1 cellular context compared by ENCODE assay signal in the genomic region with DNA sequence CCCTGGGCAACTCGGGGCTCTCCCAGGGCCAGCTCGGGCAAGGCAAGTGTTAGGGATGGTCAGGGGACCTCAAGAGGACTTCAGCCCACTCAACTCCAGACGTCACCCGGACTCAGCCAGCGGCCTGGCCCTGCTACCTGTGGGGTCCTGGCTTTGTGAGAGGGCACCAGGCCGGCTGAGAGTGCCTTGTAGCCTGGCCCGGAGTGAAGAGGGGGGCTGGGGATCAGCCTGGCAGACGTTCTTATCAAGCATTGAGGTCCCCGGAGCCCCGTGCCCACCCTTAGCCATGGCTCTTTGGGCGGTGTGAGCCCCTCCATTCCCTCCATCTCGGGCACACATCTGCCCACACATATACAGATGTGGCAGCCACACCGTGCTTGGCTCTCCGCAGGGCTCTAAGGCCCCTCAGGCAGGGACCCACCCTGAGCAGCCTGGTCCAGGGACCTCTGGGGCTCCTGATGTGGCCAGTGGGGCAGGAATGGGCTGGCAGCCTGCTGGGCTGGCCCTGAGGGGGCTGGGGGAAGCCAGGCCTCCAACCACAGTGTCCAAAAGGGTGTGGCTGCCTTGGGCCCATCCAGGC.
TF ChIP-seq lines count a peak whose summit lies in the region.

No MANE protein-coding gene starts in this region.

TF ChIP-seq in GM12878, 131 proteins besides CTCF, POLR2A, EP300 and RAD21:
- no peak for TF ChIP-seq SREBF2 (IDR thresholded peaks at IDR 0.05; ENCODE audit: low read length)
- TF ChIP-seq HDAC2 (IDR thresholded peaks at IDR 0.05) = no peak
- TF ChIP-seq JUNB (IDR thresholded peaks at IDR 0.05) = no peak
- TF ChIP-seq RAD51 (IDR thresholded peaks at IDR 0.05) = no peak
- TF ChIP-seq, protein P1, sequence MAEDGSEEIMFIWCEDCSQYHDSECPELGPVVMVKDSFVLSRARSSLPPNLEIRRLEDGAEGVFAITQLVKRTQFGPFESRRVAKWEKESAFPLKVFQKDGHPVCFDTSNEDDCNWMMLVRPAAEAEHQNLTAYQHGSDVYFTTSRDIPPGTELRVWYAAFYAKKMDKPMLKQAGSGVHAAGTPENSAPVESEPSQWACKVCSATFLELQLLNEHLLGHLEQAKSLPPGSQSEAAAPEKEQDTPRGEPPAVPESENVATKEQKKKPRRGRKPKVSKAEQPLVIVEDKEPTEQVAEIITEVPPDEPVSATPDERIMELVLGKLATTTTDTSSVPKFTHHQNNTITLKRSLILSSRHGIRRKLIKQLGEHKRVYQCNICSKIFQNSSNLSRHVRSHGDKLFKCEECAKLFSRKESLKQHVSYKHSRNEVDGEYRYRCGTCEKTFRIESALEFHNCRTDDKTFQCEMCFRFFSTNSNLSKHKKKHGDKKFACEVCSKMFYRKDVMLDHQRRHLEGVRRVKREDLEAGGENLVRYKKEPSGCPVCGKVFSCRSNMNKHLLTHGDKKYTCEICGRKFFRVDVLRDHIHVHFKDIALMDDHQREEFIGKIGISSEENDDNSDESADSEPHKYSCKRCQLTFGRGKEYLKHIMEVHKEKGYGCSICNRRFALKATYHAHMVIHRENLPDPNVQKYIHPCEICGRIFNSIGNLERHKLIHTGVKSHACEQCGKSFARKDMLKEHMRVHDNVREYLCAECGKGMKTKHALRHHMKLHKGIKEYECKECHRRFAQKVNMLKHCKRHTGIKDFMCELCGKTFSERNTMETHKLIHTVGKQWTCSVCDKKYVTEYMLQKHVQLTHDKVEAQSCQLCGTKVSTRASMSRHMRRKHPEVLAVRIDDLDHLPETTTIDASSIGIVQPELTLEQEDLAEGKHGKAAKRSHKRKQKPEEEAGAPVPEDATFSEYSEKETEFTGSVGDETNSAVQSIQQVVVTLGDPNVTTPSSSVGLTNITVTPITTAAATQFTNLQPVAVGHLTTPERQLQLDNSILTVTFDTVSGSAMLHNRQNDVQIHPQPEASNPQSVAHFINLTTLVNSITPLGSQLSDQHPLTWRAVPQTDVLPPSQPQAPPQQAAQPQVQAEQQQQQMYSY (CRISPR knock-in tag; IDR thresholded peaks at IDR 0.05) = no peak
- TF ChIP-seq FOS (IDR thresholded peaks at IDR 0.05; ENCODE audit: borderline replicate concordance, extremely low read depth, insufficient read length) = no peak
- no peak for TF ChIP-seq GATAD2B (conservative IDR thresholded peaks at IDR 0.05; ENCODE audit: low read depth)
- no peak for TF ChIP-seq TCF7 (IDR thresholded peaks at IDR 0.05; ENCODE audit: borderline replicate concordance)
- TF ChIP-seq TCF12 (IDR thresholded peaks at IDR 0.05; ENCODE audit: low read depth, low read length) = no peak
- no peak for TF ChIP-seq SUZ12 (IDR thresholded peaks at IDR 0.05; ENCODE audit: unreplicated experiment)
